ENCODE assay signal across 8 cellular contexts in the genomic region with DNA sequence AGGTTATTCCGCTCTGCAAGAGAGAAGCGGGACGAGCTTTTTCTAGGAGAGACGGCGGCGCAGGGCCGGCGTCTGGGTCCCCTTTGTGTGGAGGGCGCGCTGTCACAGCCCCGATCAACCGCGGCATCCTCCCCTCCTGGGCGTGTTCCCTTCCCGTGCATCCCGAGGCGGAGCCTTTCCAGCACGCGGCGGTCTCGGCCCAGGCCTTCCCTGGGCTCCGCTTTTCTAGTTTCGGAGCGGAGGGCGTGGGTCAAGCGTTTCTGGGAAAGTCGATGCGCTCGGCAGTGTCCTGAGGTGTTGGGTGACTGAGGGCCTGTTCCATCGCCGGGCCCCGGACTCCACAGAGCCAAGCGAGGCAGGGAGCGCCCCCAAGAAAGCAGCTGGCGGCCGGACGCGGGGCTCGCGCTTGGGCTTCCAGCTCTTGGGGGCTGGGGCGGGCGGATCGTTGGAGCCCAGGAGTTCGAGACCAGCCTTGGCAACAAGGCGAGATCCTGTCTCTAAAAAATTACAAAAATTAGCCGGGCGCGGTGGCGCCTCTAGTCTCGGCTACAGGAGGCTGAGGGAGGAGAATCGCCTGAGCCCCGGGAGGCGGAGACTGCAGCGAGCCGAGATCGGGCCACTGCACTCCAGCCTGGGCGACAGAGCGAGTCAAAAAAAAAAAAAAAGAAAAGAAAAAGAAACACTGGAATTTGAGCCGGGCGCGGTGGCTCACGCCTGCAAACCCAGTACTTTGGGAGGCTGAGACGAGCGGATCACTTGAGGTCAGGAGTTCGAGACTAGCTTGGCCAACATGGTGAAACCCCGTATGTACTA.
DNase-seq lines count a peak whose midpoint lies in the region; ATAC-seq and TF ChIP-seq lines count a peak whose summit lies in the region.

No MANE protein-coding gene starts in this region.

- H3K9me3 Mint-ChIP-seq in stimulated activated naive CD8-positive, alpha-beta T cell treated with anti-CD3 and anti-CD28 coated beads, Interleukin-15, amount 100 ng/mL, for 72 hours, result no peaks in the 10 kb centered on the region

- no peak for ATAC-seq in stimulated activated naive CD8-positive, alpha-beta T cell treated with anti-CD3 and anti-CD28 coated beads, Interleukin-15, amount 100 ng/mL, for 72 hours
- ATAC-seq in GM18868 (IDR thresholded peaks at IDR 0.05; ENCODE audit: unreplicated experiment) (no peak), GM21381 (IDR thresholded peaks at IDR 0.05; ENCODE audit: unreplicated experiment) (no peak), GM19397 (IDR thresholded peaks at IDR 0.05; ENCODE audit: unreplicated experiment) (no peak)

- peak overlapping the region; percentile 98 for H3K27ac Mint-ChIP-seq in stimulated activated naive CD8-positive, alpha-beta T cell treated with anti-CD3 and anti-CD28 coated beads, Interleukin-15, amount 100 ng/mL, for 72 hours

- H3K4me3 Mint-ChIP-seq in stimulated activated naive CD8-positive, alpha-beta T cell treated with anti-CD3 and anti-CD28 coated beads, Interleukin-15, amount 100 ng/mL, for 72 hours, result peak overlapping the region; percentile 93 to 96

- H3K4me3 ChIP-seq in LNCaP clone FGC (ENCODE audit: low read depth, low read length), result peak overlapping the region; percentile 74
- H3K4me3 ChIP-seq in astrocyte of the spinal cord (ENCODE audit: low read depth, low read length), result peak overlapping the region; percentile 74

- peaks cover 43% of the 10 kb centered on the region for H3K4me1 Mint-ChIP-seq in stimulated activated naive CD8-positive, alpha-beta T cell treated with anti-CD3 and anti-CD28 coated beads, Interleukin-15, amount 100 ng/mL, for 72 hours

- TF ChIP-seq CTCF in LNCaP clone FGC (IDR thresholded peaks at IDR 0.05; ENCODE audit: control insufficient read depth, extremely low read depth, insufficient read depth) (no peak), astrocyte of the spinal cord (IDR thresholded peaks at IDR 0.05; ENCODE audit: low read depth, low read length) (no peak)

- no peaks in the 10 kb centered on the region for H3K27me3 Mint-ChIP-seq in stimulated activated naive CD8-positive, alpha-beta T cell treated with anti-CD3 and anti-CD28 coated beads, Interleukin-15, amount 100 ng/mL, for 72 hours

- in situ Hi-C loops in astrocyte of the spinal cord (cut with HindIII; ENCODE audit: low sequenced_read_pairs), result no loop called here

- peak; percentile 95 for DNase-seq in DMS53 (lab: John Stamatoyannopoulos, UW)
- DNase-seq in LNCaP clone FGC (ENCODE audit: low read depth), result no peak
- DNase-seq in astrocyte of the spinal cord (ENCODE audit: low read depth, low spot score), result no peak
- peak; percentile 21 for DNase-seq in kidney tubule cell (ENCODE audit: low spot score)
- no peak for DNase-seq in stimulated activated naive CD8-positive, alpha-beta T cell treated with anti-CD3 and anti-CD28 coated beads, Interleukin-15, amount 100 ng/mL, for 72 hours

Comparison
In these comparisons a context has a peak if more than half of its experiments do, and no peak if none do; other contexts are left out.
1. DNase-seq: peak in DMS53 (single experiment) and kidney tubule cell (single experiment); none in LNCaP clone FGC (single experiment), astrocyte of the spinal cord (single experiment) and stimulated activated naive CD8-positive, alpha-beta T cell treated with anti-CD3 and anti-CD28 coated beads, Interleukin-15, amount 100 ng/mL, for 72 hours (0 of 2).